Comparison of ENCODE assay signal across 2 cellular contexts in genomic region chr2:79260848-79261247, GRCh38.
TF ChIP-seq lines count a peak whose summit lies in the region.

No MANE protein-coding gene starts in this region.

TF ChIP-seq in HepG2, 621 proteins besides CTCF, POLR2A, EP300 and RAD21 (continued from another document):
- TF ChIP-seq ZBTB34 (CRISPR knock-in tag; IDR thresholded peaks at IDR 0.05) (no peak), SMAD3 (CRISPR knock-in tag; IDR thresholded peaks at IDR 0.05) (no peak)

TF ChIP-seq in SK-N-SH treated with all-trans-retinoic acid at 6 μM for 48 hours, 23 proteins besides CTCF, POLR2A, EP300 and RAD21 (continued from another document):
- TF ChIP-seq GLIS3 (CRISPR knock-in tag; IDR thresholded peaks at IDR 0.05) (no peak), OSR1 (CRISPR knock-in tag; IDR thresholded peaks at IDR 0.05) (no peak), ZNF565 (CRISPR knock-in tag; conservative IDR thresholded peaks at IDR 0.05; ENCODE audit: low read depth) (no peak), ZFP30 (CRISPR knock-in tag; IDR thresholded peaks at IDR 0.05) (no peak), TOX (CRISPR knock-in tag; IDR thresholded peaks at IDR 0.05; ENCODE audit: borderline replicate concordance) (no peak), ZNF8 (CRISPR knock-in tag; IDR thresholded peaks at IDR 0.05) (no peak), SNAI2 (CRISPR knock-in tag; IDR thresholded peaks at IDR 0.05) (no peak)
- TF ChIP-seq, protein P1, sequence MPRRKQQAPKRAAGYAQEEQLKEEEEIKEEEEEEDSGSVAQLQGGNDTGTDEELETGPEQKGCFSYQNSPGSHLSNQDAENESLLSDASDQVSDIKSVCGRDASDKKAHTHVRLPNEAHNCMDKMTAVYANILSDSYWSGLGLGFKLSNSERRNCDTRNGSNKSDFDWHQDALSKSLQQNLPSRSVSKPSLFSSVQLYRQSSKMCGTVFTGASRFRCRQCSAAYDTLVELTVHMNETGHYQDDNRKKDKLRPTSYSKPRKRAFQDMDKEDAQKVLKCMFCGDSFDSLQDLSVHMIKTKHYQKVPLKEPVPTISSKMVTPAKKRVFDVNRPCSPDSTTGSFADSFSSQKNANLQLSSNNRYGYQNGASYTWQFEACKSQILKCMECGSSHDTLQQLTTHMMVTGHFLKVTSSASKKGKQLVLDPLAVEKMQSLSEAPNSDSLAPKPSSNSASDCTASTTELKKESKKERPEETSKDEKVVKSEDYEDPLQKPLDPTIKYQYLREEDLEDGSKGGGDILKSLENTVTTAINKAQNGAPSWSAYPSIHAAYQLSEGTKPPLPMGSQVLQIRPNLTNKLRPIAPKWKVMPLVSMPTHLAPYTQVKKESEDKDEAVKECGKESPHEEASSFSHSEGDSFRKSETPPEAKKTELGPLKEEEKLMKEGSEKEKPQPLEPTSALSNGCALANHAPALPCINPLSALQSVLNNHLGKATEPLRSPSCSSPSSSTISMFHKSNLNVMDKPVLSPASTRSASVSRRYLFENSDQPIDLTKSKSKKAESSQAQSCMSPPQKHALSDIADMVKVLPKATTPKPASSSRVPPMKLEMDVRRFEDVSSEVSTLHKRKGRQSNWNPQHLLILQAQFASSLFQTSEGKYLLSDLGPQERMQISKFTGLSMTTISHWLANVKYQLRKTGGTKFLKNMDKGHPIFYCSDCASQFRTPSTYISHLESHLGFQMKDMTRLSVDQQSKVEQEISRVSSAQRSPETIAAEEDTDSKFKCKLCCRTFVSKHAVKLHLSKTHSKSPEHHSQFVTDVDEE (CRISPR knock-in tag; IDR thresholded peaks at IDR 0.05): no peak
- TF ChIP-seq, protein P2, sequence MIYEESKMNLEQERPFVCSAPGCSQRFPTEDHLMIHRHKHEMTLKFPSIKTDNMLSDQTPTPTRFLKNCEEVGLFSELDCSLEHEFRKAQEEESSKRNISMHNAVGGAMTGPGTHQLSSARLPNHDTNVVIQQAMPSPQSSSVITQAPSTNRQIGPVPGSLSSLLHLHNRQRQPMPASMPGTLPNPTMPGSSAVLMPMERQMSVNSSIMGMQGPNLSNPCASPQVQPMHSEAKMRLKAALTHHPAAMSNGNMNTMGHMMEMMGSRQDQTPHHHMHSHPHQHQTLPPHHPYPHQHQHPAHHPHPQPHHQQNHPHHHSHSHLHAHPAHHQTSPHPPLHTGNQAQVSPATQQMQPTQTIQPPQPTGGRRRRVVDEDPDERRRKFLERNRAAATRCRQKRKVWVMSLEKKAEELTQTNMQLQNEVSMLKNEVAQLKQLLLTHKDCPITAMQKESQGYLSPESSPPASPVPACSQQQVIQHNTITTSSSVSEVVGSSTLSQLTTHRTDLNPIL (CRISPR knock-in tag; IDR thresholded peaks at IDR 0.05; ENCODE audit: low read depth): no peak
